9 cellular contexts compared by ENCODE assay signal in the genomic region with DNA sequence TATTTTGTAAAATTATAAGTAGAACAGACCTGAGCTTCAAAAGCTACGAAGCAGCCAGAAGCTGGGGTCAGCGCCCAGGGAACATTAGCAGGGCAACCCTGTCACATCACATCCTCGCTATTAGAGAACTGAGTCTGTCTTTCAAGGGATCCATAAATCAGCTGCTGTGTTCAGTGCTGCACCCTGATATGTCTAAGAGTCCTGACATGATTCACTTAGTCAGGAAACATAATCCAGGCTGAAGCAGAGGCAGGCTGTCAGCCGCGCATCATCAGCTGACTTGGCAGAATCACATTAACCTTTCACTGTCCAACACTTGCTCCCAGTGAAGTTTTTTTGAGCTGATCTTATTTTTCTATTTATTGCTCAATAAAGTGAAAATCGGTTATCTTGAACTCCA. TPM values are rescaled to one million over a fixed set of nuclear protein-coding genes. Genes with fewer than 3 reads are reported as not detected.
DNase-seq lines count a peak whose midpoint lies in the region; ATAC-seq lines count a peak whose summit lies in the region.
"Had no signal": no experiment of that assay in that cellular context is flagged by ENCODE, and none has a peak within 500 bp of the region (broad histone marks: within the 10 kb centered on the region; RNA-seq: fewer than 3 reads in every experiment).

No MANE protein-coding gene starts in this region.

- intact Hi-C loops in left colon (cut with DNase I, micrococcal nuclease) = loop anchor here in 1 of 2 donors (10.0 kb wide), 1 partner anchor 428 kb away; no protein-coding TSS in a partner anchor

- H3K4me3 ChIP-seq in MG63 = no peak overlapping the region

- peak; percentile 25 for DNase-seq in AG08395 (ENCODE audit: low spot score)
- DNase-seq in MG63 = peak; percentile 55
- peak in 45 of 61 donors; percentile 4 to 61 (median 27) for DNase-seq in caudate nucleus (lab: John Stamatoyannopoulos, UW)
- peak; percentile 42 for DNase-seq in kidney glomerular epithelial cell (lab: John Stamatoyannopoulos, UW)
- DNase-seq in HuH-7 (ENCODE audit: low spot score) = no peak
- no peak for DNase-seq in NCI-H2196 (lab: John Stamatoyannopoulos, UW; ENCODE audit: unreplicated experiment)
- DNase-seq in left colon = no peak
- DNase-seq: immature natural killer cell had no signal

- peak overlapping the region; percentile 14 for H3K27ac ChIP-seq in caudate nucleus (ENCODE audit: low read depth, low read length)

- H3K27me3 ChIP-seq in MG63 = no peaks in the 10 kb centered on the region

- no peaks in the 10 kb centered on the region for H3K36me3 ChIP-seq in MG63

- no peaks in the 10 kb centered on the region for H3K9me3 ChIP-seq in MG63

- ATAC-seq in HG03045 (IDR thresholded peaks at IDR 0.05; ENCODE audit: unreplicated experiment) (no peak), left colon (no peak)

RNA-seq across cellular contexts. Expression of a gene that starts 23.5 kb away (rescaled TPM):
- total RNA-seq in MG63 (2014; rRNA removed; shearing (Covaris generic); ENCODE audit: low replicate concordance) = not detected in 2 replicates
- total RNA-seq in left colon = under 1 TPM; 0.31 to 0.34 TPM

Comparison
In these comparisons a context has a peak if more than half of its experiments do, and no peak if none do; other contexts are left out.
1. DNase-seq: peak in AG08395 (single experiment), MG63 (single experiment), caudate nucleus (45 of 61) and kidney glomerular epithelial cell (single experiment); none in HuH-7 (single experiment), NCI-H2196 (single experiment) and left colon (0 of 2).